Comparison of ENCODE assay signal across 12 cellular contexts in genomic region chr17:78535285-78536197, GRCh38. TPM values are rescaled to one million over a fixed set of nuclear protein-coding genes. Genes with fewer than 3 reads are reported as not detected.
A peak's percentile ranks its signal among the peaks of the same experiment; 100 is the strongest.
DNase-seq lines count a peak whose midpoint lies in the region; ATAC-seq and FAIRE-seq lines count a peak whose summit lies in the region.
"Had no signal": no experiment of that assay in that cellular context is flagged by ENCODE, and none has a peak within 500 bp of the region (broad histone marks: within the 10 kb centered on the region; RNA-seq: fewer than 3 reads in every experiment).

No MANE protein-coding gene starts in this region.

- peaks cover 36% of the 10 kb centered on the region for H3K4me1 Mint-ChIP-seq in activated CD4-positive, alpha-beta memory T cell treated with anti-CD3 and anti-CD28 coated beads for 36 hours (ENCODE audit: low read depth)
- peaks cover 20 to 46% (median 26%) of the 10 kb centered on the region in 7 donors for H3K4me1 Mint-ChIP-seq in naive thymus-derived CD4-positive, alpha-beta T cell

- H3K27me3 Mint-ChIP-seq in activated CD4-positive, alpha-beta memory T cell treated with anti-CD3 and anti-CD28 coated beads for 36 hours = no peaks in the 10 kb centered on the region
- H3K27me3 Mint-ChIP-seq in naive thymus-derived CD4-positive, alpha-beta T cell = no peaks in the 10 kb centered on the region

- intact Hi-C loops in activated CD4-positive, alpha-beta memory T cell treated with anti-CD3 and anti-CD28 coated beads for 36 hours (cut with micrococcal nuclease) = no loop called here
- intact Hi-C loops in naive thymus-derived CD4-positive, alpha-beta T cell (cut with micrococcal nuclease) = no loop called here

- H3K27ac ChIP-seq in naive thymus-derived CD4-positive, alpha-beta T cell (ENCODE audit: low read depth, low read length) = peak overlapping the region; percentile 24
- H3K27ac ChIP-seq: heart right ventricle, SK-N-MC had no signal

- H3K9me3 ChIP-seq in naive thymus-derived CD4-positive, alpha-beta T cell (ENCODE audit: control insufficient read depth in 2 of 3, low read length in 3 of 3) = no peaks in the 10 kb centered on the region
- H3K9me3 ChIP-seq: heart right ventricle had no signal

- DNase-seq in DMS79 (lab: John Stamatoyannopoulos, UW) = peak; percentile 59
- peak; percentile 91 for DNase-seq in NCI-H187 treated with DMSO at 0.1 percent for 48 hours (lab: John Stamatoyannopoulos, UW)
- peak; percentile 43 for DNase-seq in activated CD4-positive, alpha-beta memory T cell treated with anti-CD3 and anti-CD28 coated beads for 36 hours
- peak in 5 of 9 donors; percentile 21 to 46 (median 31) for DNase-seq in naive thymus-derived CD4-positive, alpha-beta T cell
- no peak for DNase-seq in AG20443 (ENCODE audit: low spot score)
- DNase-seq in GM19239 (ENCODE audit: insufficient read length, low spot score) = no peak
- DNase-seq in activated gamma-delta T cell treated with Interleukin-2 at 50 U/mL for 16 hours = no peak
- DNase-seq: heart right ventricle, KBM-7 had no signal

- H3K36me3 ChIP-seq in naive thymus-derived CD4-positive, alpha-beta T cell (ENCODE audit: control insufficient read depth in 2 of 3, insufficient read depth in 3 of 3, low read length in 3 of 3) = no peaks in the 10 kb centered on the region
- H3K36me3 ChIP-seq: heart right ventricle had no signal

- no peaks in the 10 kb centered on the region for H3K9me3 Mint-ChIP-seq in activated CD4-positive, alpha-beta memory T cell treated with anti-CD3 and anti-CD28 coated beads for 36 hours
- peaks cover 0 to 3% (median 0%) of the 10 kb centered on the region in 11 donors for H3K9me3 Mint-ChIP-seq in naive thymus-derived CD4-positive, alpha-beta T cell

- peak overlapping the region; percentile 4 for H3K27ac Mint-ChIP-seq in activated CD4-positive, alpha-beta memory T cell treated with anti-CD3 and anti-CD28 coated beads for 36 hours
- H3K27ac Mint-ChIP-seq in naive thymus-derived CD4-positive, alpha-beta T cell = peak overlapping the region; percentile 76 to 98 (median 86)

- no peak overlapping the region for H3K4me3 Mint-ChIP-seq in activated CD4-positive, alpha-beta memory T cell treated with anti-CD3 and anti-CD28 coated beads for 36 hours
- H3K4me3 Mint-ChIP-seq in naive thymus-derived CD4-positive, alpha-beta T cell = peak overlapping the region; percentile 61 to 82 (median 78)

- CTCF ChIA-PET in activated CD4-positive, alpha-beta memory T cell treated with anti-CD3 and anti-CD28 coated beads for 36 hours (lab: Charles Lee) = interaction anchor here (0.6 kb wide), 1 partner anchor 112 kb away, joined by 3 read pairs; no protein-coding TSS in a partner anchor
- CTCF ChIA-PET in naive thymus-derived CD4-positive, alpha-beta T cell (lab: Charles Lee) = no interaction called here

- ATAC-seq in naive thymus-derived CD4-positive, alpha-beta T cell = no peak
- ATAC-seq in GM18502 (IDR thresholded peaks at IDR 0.05; ENCODE audit: poor library complexity, unreplicated experiment) = no peak

- H3K4me3 ChIP-seq in naive thymus-derived CD4-positive, alpha-beta T cell (ENCODE audit: low read length) = peak overlapping the region; percentile 28
- H3K4me3 ChIP-seq: heart right ventricle, SK-N-MC had no signal

- peaks cover 2 to 20% of the 10 kb centered on the region in 2 donors for H3K4me1 ChIP-seq in naive thymus-derived CD4-positive, alpha-beta T cell (ENCODE audit: control insufficient read depth in 2 of 2, insufficient read depth in 2 of 2, low read length in 2 of 2)

- POLR2A ChIA-PET in activated CD4-positive, alpha-beta memory T cell treated with anti-CD3 and anti-CD28 coated beads for 36 hours (lab: Charles Lee) = interaction anchor here (1.3 kb wide), 1 partner anchor 14 kb away, joined by 3 read pairs; no protein-coding TSS in a partner anchor
- POLR2A ChIA-PET in naive thymus-derived CD4-positive, alpha-beta T cell (lab: Charles Lee) = interaction anchor here (0.8 kb wide), 1 partner anchor 49 kb away, joined by 3 read pairs; no protein-coding TSS in a partner anchor

- FAIRE-seq in GM19239 (lab: Jason Lieb, UNC) = no peak
- FAIRE-seq: colon had no signal

- H3K36me3 Mint-ChIP-seq in activated CD4-positive, alpha-beta memory T cell treated with anti-CD3 and anti-CD28 coated beads for 36 hours = no peaks in the 10 kb centered on the region
- no peaks in the 10 kb centered on the region for H3K36me3 Mint-ChIP-seq in naive thymus-derived CD4-positive, alpha-beta T cell

- no peaks in the 10 kb centered on the region for H3K27me3 ChIP-seq in naive thymus-derived CD4-positive, alpha-beta T cell (ENCODE audit: control insufficient read depth in 2 of 2, insufficient read depth in 2 of 2, low read length in 2 of 2)
- H3K27me3 ChIP-seq: heart right ventricle had no signal

RNA-seq across cellular contexts. Expression of gene DNAH17, which starts 41.7 kb away (rescaled TPM):
- under 1 TPM; 0.21 to 0.29 TPM for total RNA-seq in activated CD4-positive, alpha-beta memory T cell treated with anti-CD3 and anti-CD28 coated beads for 36 hours
- total RNA-seq in naive thymus-derived CD4-positive, alpha-beta T cell = 1 to 10 TPM in 1 of 5 experiments, under 1 TPM in 4; 0.05 to 1.0 (median 0.24) TPM
- polyA plus RNA-seq in naive thymus-derived CD4-positive, alpha-beta T cell = 1 to 10 TPM in 1 of 2 donors, under 1 TPM in 1; 0.38 to 1.5 TPM

Comparison
In these comparisons a context has a peak if more than half of its experiments do, and no peak if none do; other contexts are left out.
1. DNase-seq: peak in DMS79 (single experiment), NCI-H187 treated with DMSO at 0.1 percent for 48 hours (single experiment), activated CD4-positive, alpha-beta memory T cell treated with anti-CD3 and anti-CD28 coated beads for 36 hours (single experiment) and naive thymus-derived CD4-positive, alpha-beta T cell (5 of 9); none in AG20443 (single experiment), GM19239 (single experiment) and activated gamma-delta T cell treated with Interleukin-2 at 50 U/mL for 16 hours (single experiment).